ENCODE assay signal across 9 cellular contexts in the genomic region with DNA sequence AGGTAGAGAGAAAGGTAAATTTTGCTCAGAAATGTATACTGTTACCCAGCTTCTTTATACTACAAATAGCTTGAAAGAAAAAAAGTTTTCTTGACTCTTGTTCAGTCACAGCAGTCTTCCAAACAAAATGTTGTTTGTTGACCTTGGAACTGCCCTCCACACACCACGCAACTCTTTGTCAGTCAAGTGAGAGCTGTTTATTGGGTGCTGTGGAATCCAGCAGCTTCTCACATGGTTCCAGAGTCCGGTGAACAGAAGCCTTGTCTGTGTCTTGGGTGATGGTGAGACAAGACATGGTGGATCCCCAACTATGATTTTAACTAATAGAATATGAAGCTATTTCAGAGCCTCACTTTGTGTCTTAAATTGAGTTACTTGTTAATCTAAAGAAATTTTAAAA.
"Had no signal": no experiment of that assay in that cellular context is flagged by ENCODE, and none has a peak within 500 bp of the region (broad histone marks: within the 10 kb centered on the region; RNA-seq: fewer than 3 reads in every experiment).

No MANE protein-coding gene starts in this region.

- H3K36me3 ChIP-seq: HAP-1 had no signal

- ATAC-seq: HCT116, K562 had no signal

- H2AFZ ChIP-seq: GM23248 had no signal

- H3K9me3 ChIP-seq: HAP-1 had no signal

- H3K4me3 ChIP-seq: GM23248, HAP-1, K562 had no signal

- H3K4me1 ChIP-seq: HAP-1 had no signal

- DNase-seq: GM23248, GOT3, H7, IMR-90, KG1 had no signal

- H3K9ac ChIP-seq: GM23248 had no signal

- H3K27ac ChIP-seq: GM23248 had no signal

- FAIRE-seq: HTR-8/SVneo, K562 had no signal
